In the genomic region with DNA sequence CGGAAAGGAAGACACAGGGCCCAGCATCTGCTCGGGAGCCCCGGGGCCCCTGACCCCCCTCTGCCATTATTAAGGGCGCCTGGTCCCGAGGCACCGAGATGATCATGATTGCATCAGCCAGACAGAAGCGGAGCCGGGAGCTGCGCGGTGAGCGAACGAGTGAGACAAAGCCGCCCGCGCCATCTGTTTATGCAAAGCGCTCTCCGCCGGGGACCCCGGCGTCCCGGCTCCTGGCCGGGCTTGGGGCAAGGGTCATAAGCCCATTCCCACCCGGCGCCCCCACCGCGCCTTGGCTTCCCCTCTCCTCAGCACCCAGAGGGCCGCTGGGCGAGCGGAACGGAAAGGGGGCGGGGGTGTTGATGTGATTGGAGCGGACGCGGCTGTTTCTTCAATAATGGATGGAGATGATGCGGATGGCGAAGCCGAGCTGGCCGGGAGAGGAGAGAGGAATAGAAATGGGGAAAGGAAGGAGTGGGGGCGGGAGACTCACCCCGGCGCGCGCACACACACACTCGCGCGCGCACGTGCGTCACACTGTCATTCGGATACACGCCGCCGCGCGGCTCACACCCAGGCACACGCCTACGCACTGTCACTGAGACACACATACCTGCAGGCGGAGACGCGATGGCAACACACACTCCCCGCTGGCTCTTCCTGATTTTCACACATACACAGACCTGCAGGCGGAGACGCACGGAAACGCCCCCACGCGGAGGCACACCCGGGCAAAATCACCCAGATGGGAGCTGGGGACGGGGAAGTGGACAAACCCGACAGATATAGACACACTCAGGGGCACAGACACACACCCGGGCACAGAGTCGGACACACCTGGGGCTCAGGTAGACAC, we compare ENCODE assay signal across 8 cellular contexts.
A peak's percentile ranks its signal among the peaks of the same experiment; 100 is the strongest.
DNase-seq lines count a peak whose midpoint lies in the region; ATAC-seq lines count a peak whose summit lies in the region.

No MANE protein-coding gene starts in this region.

- peak; percentile 79 for DNase-seq in SIG-M5 treated with dmso at 0.1 percent for 504 hours (lab: John Stamatoyannopoulos, UW; ENCODE audit: unreplicated experiment)
- no peak for DNase-seq in SIG-M5 (lab: John Stamatoyannopoulos, UW)
- DNase-seq in NCI-H2107 treated with DMSO at 0.1 percent for 48 hours (lab: John Stamatoyannopoulos, UW; ENCODE audit: unreplicated experiment): peak; percentile 63
- peak; percentile 70 for DNase-seq in activated CD4-positive, alpha-beta T cell treated with anti-CD3 and anti-CD28 coated beads for 1 hour
- peak; percentile 58 for DNase-seq in dedifferentiated amniotic fluid mesenchymal stem cell (ENCODE audit: extremely low spot score)
- DNase-seq in medulla oblongata (ENCODE audit: extremely low spot score): peak; percentile 38
- DNase-seq in stimulated activated CD8-positive, alpha-beta memory T cell treated with anti-CD3 and anti-CD28 coated beads, Interleukin-2, amount 100 ng/mL, for 1 hour (ENCODE audit: low read depth in 2 of 2): peak; percentile 34 to 62

- no peak for ATAC-seq in GM18858 (IDR thresholded peaks at IDR 0.05; ENCODE audit: unreplicated experiment)
